In genomic region chr19:45499196-45500180, GRCh38 we compare ENCODE assay signal across 6 cellular contexts.
DNase-seq lines count a peak whose midpoint lies in the region; ATAC-seq and TF ChIP-seq lines count a peak whose summit lies in the region.

No MANE protein-coding gene starts in this region.

- TF ChIP-seq CTCF in retinal pigment epithelial cell (conservative IDR thresholded peaks at IDR 0.05; ENCODE audit: low read depth, low read length), result no peak

- peak; percentile 83 for DNase-seq in DMS153 treated with DMSO at 0.1 percent for 48 hours (lab: John Stamatoyannopoulos, UW; ENCODE audit: unreplicated experiment)
- DNase-seq in NCI-H82 (lab: John Stamatoyannopoulos, UW), result peak; percentile 99
- DNase-seq in central memory CD4-positive, alpha-beta T cell, result peak; percentile 36
- DNase-seq in retinal pigment epithelial cell (ENCODE audit: low read depth), result no peak
- DNase-seq in NCI-H446 (lab: John Stamatoyannopoulos, UW), result no peak

- H3K4me3 ChIP-seq in retinal pigment epithelial cell (ENCODE audit: low read length), result peak overlapping the region; percentile 4

- ATAC-seq in HG02610 (IDR thresholded peaks at IDR 0.05; ENCODE audit: unreplicated experiment), result no peak

Comparison
In these comparisons a context has a peak if more than half of its experiments do, and no peak if none do; other contexts are left out.
1. DNase-seq: peak in DMS153 treated with DMSO at 0.1 percent for 48 hours (single experiment), NCI-H82 (single experiment) and central memory CD4-positive, alpha-beta T cell (single experiment); none in retinal pigment epithelial cell (single experiment) and NCI-H446 (0 of 2).